Comparison of ENCODE assay signal across 1 cellular context in the genomic region with DNA sequence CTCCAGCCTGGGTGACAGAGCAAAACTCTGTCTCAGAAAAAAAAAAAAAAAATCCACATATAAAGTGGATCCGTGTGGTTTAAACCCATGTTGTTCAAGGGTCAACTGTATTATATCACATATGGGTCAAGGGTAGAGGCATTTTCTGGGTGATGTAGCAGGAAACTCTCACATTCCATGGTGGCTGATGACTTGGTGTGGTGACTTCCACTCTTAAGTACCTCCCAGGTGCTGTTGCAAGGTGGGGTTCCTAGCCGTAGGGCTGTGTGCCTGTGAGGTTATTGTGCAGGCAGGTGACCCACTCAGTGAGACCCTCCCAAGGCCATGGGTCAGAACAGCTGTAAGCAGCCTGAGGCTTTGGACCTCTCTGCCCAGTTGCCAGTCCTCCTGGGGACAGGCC.
TF ChIP-seq lines count a peak whose summit lies in the region.

No MANE protein-coding gene starts in this region.

TF ChIP-seq in IMR-90, 13 proteins besides CTCF, POLR2A, EP300 and RAD21:
- TF ChIP-seq, protein P1, sequence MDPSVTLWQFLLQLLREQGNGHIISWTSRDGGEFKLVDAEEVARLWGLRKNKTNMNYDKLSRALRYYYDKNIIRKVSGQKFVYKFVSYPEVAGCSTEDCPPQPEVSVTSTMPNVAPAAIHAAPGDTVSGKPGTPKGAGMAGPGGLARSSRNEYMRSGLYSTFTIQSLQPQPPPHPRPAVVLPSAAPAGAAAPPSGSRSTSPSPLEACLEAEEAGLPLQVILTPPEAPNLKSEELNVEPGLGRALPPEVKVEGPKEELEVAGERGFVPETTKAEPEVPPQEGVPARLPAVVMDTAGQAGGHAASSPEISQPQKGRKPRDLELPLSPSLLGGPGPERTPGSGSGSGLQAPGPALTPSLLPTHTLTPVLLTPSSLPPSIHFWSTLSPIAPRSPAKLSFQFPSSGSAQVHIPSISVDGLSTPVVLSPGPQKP (IDR thresholded peaks at IDR 0.05; ENCODE audit: borderline replicate concordance, low read depth, low read length) = no peak
- TF ChIP-seq FOS (IDR thresholded peaks at IDR 0.05; ENCODE audit: low read depth, low read length) (no peak), RFX5 (IDR thresholded peaks at IDR 0.05; ENCODE audit: low read depth, low read length) (no peak), MAZ (IDR thresholded peaks at IDR 0.05; ENCODE audit: borderline replicate concordance, low read depth, low read length) (no peak), SMC3 (IDR thresholded peaks at IDR 0.05; ENCODE audit: low read depth, low read length) (no peak), CEBPB (IDR thresholded peaks at IDR 0.05; ENCODE audit: low read depth, low read length) (no peak), MAFK (IDR thresholded peaks at IDR 0.05; ENCODE audit: low read depth, low read length) (no peak), CHD1 (IDR thresholded peaks at IDR 0.05; ENCODE audit: low read depth, low read length) (no peak), RCOR1 (IDR thresholded peaks at IDR 0.05; ENCODE audit: insufficient replicate concordance, low read length) (no peak), NFE2L2 (IDR thresholded peaks at IDR 0.05; ENCODE audit: low read depth, low read length) (no peak), MXI1 (IDR thresholded peaks at IDR 0.05; ENCODE audit: borderline replicate concordance, low read depth, low read length) (no peak), BHLHE40 (IDR thresholded peaks at IDR 0.05; ENCODE audit: low read depth, low read length) (no peak)
- TF ChIP-seq, protein P2, sequence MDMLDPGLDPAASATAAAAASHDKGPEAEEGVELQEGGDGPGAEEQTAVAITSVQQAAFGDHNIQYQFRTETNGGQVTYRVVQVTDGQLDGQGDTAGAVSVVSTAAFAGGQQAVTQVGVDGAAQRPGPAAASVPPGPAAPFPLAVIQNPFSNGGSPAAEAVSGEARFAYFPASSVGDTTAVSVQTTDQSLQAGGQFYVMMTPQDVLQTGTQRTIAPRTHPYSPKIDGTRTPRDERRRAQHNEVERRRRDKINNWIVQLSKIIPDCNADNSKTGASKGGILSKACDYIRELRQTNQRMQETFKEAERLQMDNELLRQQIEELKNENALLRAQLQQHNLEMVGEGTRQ (IDR thresholded peaks at IDR 0.05; ENCODE audit: low read depth, low read length) = no peak
TF ChIP-seq in IMR-90: peak in this region for 0.
